In the genomic region with DNA sequence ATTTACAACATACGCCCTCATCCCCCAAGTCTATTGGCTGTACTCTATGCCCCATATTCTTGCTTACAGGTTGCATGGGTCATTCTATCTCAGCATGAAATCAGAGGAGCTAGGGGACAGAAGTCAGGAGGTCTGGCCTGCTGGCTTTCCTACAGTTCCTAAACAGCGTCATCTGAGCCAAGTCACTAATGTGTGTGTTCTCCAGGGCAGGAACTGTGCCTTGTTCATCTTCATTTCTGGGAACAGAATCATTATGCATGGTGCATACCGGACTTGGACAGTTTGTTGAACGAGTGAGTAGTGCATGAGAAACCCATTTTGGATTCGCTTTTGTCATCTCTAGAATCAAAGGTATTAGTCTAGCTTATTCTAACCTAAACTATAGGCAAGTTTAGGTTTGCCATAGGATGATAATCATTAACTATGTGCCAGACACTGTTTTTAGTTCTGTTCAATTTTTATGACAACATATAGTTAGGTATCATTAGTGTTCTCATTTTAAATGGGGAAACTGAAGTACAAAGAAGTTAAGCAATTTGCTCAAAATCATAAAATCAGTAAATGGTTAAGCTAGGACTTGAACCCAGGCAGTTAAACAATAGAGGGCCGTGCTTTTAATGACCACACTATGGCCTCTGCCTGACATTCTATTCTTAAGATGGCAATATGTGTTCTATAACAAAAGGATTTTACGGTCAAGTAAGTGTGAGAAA, we compare ENCODE assay signal across 19 cellular contexts.
A peak's percentile ranks its signal among the peaks of the same experiment; 100 is the strongest.
DNase-seq lines count a peak whose midpoint lies in the region; ATAC-seq, FAIRE-seq and TF ChIP-seq lines count a peak whose summit lies in the region.
"Had no signal": no experiment of that assay in that cellular context is flagged by ENCODE, and none has a peak within 500 bp of the region (broad histone marks: within the 10 kb centered on the region; RNA-seq: fewer than 3 reads in every experiment).

No MANE protein-coding gene starts in this region.

- no peak overlapping the region for H2AFZ ChIP-seq in KMS-11 (ENCODE audit: low read depth)

- DNase-seq in A549 (ENCODE audit: low read depth in 1 of 2, low spot score in 1 of 2): no peak
- DNase-seq in left colon: no peak
- DNase-seq in left ventricle myocardium inferior: no peak
- no peak for DNase-seq in NCI-H2107 (lab: John Stamatoyannopoulos, UW)
- no peak for DNase-seq in central memory CD4-positive, alpha-beta T cell
- DNase-seq: Kasumi-1, NCI-H1694 treated with DMSO at 0.1 percent for 48 hours, NCI-H226, NCI-H748 treated with DMSO at 0.1 percent for 48 hours had no signal

- no peaks in the 10 kb centered on the region for H3K79me2 ChIP-seq in KMS-11 (ENCODE audit: insufficient read depth, low read depth)

- WGBS in A549 (ENCODE audit: missing lambda C conversion rate): 60% methylated on average over 7 of the region's 7 CpGs

- no peak for ATAC-seq in A549
- ATAC-seq in left colon: peak; percentile 72
- ATAC-seq in HG02759 (IDR thresholded peaks at IDR 0.05; ENCODE audit: unreplicated experiment): no peak
- ATAC-seq: HCT116, Panc1 had no signal

- FAIRE-seq in A549 (lab: Jason Lieb, UNC): peak; percentile 59
- FAIRE-seq: A204.1, G401.6, GM12892, H1 had no signal

- no peak for TF ChIP-seq EP300 in A549 (IDR thresholded peaks at IDR 0.05)

- H3K4me1 ChIP-seq in A549: no peaks in the 10 kb centered on the region
- H3K4me1 ChIP-seq in KMS-11 (ENCODE audit: low read depth, poor library complexity, severe bottlenecking): peaks cover 29% of the 10 kb centered on the region
- peaks cover 7% of the 10 kb centered on the region for H3K4me1 ChIP-seq in left ventricle myocardium inferior

- H4K20me1 ChIP-seq in KMS-11 (ENCODE audit: insufficient read depth): no peaks in the 10 kb centered on the region

- CTCF ChIA-PET in A549 (lab: Yijun Ruan, JAX): interaction anchor here (0.9 to 24.5 kb wide), 5 partner anchors 16 to 154 kb away, joined by 3 to 346 read pairs (median 3); no protein-coding TSS in a partner anchor

- no peak overlapping the region for H3K9ac ChIP-seq in KMS-11

- no peak for TF ChIP-seq RAD21 in A549 (conservative IDR thresholded peaks at IDR 0.05 in 1 of 2, IDR thresholded peaks at IDR 0.05 in 1 of 2)

- H3K4me2 ChIP-seq in A549 (no peak overlapping the region), KMS-11 (peak overlapping the region; percentile 41; the same call in 1 of the 2 replicates)

- H3K27ac ChIP-seq in A549 (no peak overlapping the region), KMS-11 (no peak overlapping the region), left ventricle myocardium inferior (replicated peaks) (no peak overlapping the region)

- H3K9me3 ChIP-seq in A549 (no peaks in the 10 kb centered on the region), left ventricle myocardium inferior (replicated peaks) (no peaks in the 10 kb centered on the region)
- H3K9me3 ChIP-seq: MG63 had no signal

- TF ChIP-seq CTCF in A549 (IDR thresholded peaks at IDR 0.05) (no peak), KMS-11 (conservative IDR thresholded peaks at IDR 0.05; ENCODE audit: low read depth, low read length) (no peak), WI38 (IDR thresholded peaks at IDR 0.05; ENCODE audit: low read depth, low read length) (no peak), left ventricle myocardium inferior (IDR thresholded peaks at IDR 0.05; ENCODE audit: borderline replicate concordance) (no peak)

- H3K4me3 ChIP-seq in A549: no peak overlapping the region
- H3K4me3 ChIP-seq in KMS-11 (IDR thresholded peaks at IDR 0.05; ENCODE audit: insufficient read depth, low read depth, low read length): no peak overlapping the region
- H3K4me3 ChIP-seq in WI38 (ENCODE audit: low read depth, low read length): peak overlapping the region; percentile 37; the same call in 1 of the 2 replicates
- no peak overlapping the region for H3K4me3 ChIP-seq in left ventricle myocardium inferior
- H3K4me3 ChIP-seq: MG63 had no signal

- TF ChIP-seq POLR2A in A549 (IDR thresholded peaks at IDR 0.05; ENCODE audit: low read length): no peak

- intact Hi-C loops in left colon (cut with DNase I, micrococcal nuclease): loop anchor here in 1 of 2 donors (5.0 kb wide), 1 partner anchor 43 kb away; no protein-coding TSS in a partner anchor
- intact Hi-C loops in left ventricle myocardium inferior (cut with micrococcal nuclease): no loop called here

- no peaks in the 10 kb centered on the region; the same call in 1 of the 2 replicates for H3K27me3 ChIP-seq in KMS-11 (ENCODE audit: insufficient read depth, low read depth)
- no peaks in the 10 kb centered on the region for H3K27me3 ChIP-seq in left ventricle myocardium inferior (ENCODE audit: low read depth)
- H3K27me3 ChIP-seq: MG63 had no signal

- H3K36me3 ChIP-seq in KMS-11 (ENCODE audit: insufficient read depth) (no peaks in the 10 kb centered on the region), left ventricle myocardium inferior (no peaks in the 10 kb centered on the region)
- H3K36me3 ChIP-seq: MG63 had no signal

- POLR2A ChIA-PET in A549 (lab: Yijun Ruan, JAX): no interaction called here

TF ChIP-seq in A549, 52 proteins besides CTCF, POLR2A, EP300 and RAD21:
- TF ChIP-seq SMC3 (IDR thresholded peaks at IDR 0.05) (no peak), POLR2AphosphoS2 (conservative IDR thresholded peaks at IDR 0.05; ENCODE audit: low read length) (no peak), TFCP2L1 (CRISPR knock-in tag; IDR thresholded peaks at IDR 0.05) (no peak)
- TF ChIP-seq, protein P1, sequence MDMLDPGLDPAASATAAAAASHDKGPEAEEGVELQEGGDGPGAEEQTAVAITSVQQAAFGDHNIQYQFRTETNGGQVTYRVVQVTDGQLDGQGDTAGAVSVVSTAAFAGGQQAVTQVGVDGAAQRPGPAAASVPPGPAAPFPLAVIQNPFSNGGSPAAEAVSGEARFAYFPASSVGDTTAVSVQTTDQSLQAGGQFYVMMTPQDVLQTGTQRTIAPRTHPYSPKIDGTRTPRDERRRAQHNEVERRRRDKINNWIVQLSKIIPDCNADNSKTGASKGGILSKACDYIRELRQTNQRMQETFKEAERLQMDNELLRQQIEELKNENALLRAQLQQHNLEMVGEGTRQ (IDR thresholded peaks at IDR 0.05): no peak
- TF ChIP-seq, protein P2, sequence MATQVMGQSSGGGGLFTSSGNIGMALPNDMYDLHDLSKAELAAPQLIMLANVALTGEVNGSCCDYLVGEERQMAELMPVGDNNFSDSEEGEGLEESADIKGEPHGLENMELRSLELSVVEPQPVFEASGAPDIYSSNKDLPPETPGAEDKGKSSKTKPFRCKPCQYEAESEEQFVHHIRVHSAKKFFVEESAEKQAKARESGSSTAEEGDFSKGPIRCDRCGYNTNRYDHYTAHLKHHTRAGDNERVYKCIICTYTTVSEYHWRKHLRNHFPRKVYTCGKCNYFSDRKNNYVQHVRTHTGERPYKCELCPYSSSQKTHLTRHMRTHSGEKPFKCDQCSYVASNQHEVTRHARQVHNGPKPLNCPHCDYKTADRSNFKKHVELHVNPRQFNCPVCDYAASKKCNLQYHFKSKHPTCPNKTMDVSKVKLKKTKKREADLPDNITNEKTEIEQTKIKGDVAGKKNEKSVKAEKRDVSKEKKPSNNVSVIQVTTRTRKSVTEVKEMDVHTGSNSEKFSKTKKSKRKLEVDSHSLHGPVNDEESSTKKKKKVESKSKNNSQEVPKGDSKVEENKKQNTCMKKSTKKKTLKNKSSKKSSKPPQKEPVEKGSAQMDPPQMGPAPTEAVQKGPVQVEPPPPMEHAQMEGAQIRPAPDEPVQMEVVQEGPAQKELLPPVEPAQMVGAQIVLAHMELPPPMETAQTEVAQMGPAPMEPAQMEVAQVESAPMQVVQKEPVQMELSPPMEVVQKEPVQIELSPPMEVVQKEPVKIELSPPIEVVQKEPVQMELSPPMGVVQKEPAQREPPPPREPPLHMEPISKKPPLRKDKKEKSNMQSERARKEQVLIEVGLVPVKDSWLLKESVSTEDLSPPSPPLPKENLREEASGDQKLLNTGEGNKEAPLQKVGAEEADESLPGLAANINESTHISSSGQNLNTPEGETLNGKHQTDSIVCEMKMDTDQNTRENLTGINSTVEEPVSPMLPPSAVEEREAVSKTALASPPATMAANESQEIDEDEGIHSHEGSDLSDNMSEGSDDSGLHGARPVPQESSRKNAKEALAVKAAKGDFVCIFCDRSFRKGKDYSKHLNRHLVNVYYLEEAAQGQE (IDR thresholded peaks at IDR 0.05): no peak
